32 cellular contexts compared by ENCODE assay signal in the genomic region with DNA sequence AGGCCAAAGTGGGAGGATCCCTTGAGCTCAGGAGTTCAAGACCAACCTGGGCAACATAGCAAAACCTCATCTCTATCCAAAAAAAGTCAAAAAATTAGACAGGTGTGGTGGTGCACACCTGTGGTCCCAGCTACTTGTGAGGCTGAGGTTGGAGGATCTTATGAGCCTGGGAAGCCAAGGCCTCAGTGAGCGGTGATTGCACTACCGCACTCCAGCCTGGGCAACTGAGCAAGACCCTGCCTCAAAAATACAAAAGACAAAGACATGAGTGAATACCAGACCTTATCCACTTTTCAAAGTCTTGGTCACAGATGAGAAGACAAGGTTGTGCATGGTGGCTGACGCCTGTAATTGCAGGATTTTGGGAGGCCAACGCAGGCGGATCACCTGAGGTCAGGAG.
"Had no signal": no experiment of that assay in that cellular context is flagged by ENCODE, and none has a peak within 500 bp of the region (broad histone marks: within the 10 kb centered on the region; RNA-seq: fewer than 3 reads in every experiment).

No MANE protein-coding gene starts in this region.

- H3K27me3 Mint-ChIP-seq: activated CD8-positive, alpha-beta T cell treated with anti-CD3 and anti-CD28 coated beads for 36 hours; activated naive CD8-positive, alpha-beta T cell treated with anti-CD3 and anti-CD28 coated beads for 36 hours; activated T-helper 17 cell treated with anti-CD3 and anti-CD28 coated beads, Interleukin-2, amount 50 U/mL, for 72 hours had no signal

- H3K4me1 ChIP-seq: ascending aorta, breast epithelium, Peyer's patch had no signal

- H3K36me3 ChIP-seq: ascending aorta, breast epithelium, Peyer's patch, WERI-Rb-1 had no signal

- ATAC-seq: activated CD8-positive, alpha-beta T cell treated with anti-CD3 and anti-CD28 coated beads for 36 hours; activated T-cell treated with anti-CD3 and anti-CD28 coated beads, Interleukin-2, amount 50 U/mL, for 72 hours; activated T-helper 17 cell treated with anti-CD3 and anti-CD28 coated beads, Interleukin-2, amount 50 U/mL, for 72 hours; PC-3; SK-N-SH treated with all-trans-retinoic acid at 6 μM for 48 hours; T-cell had no signal

- H3K36me3 Mint-ChIP-seq: activated naive CD8-positive, alpha-beta T cell treated with anti-CD3 and anti-CD28 coated beads for 36 hours; T-cell had no signal

- H3K27ac ChIP-seq: ascending aorta, breast epithelium, Peyer's patch, WERI-Rb-1 had no signal

- H3K9me3 Mint-ChIP-seq: activated CD8-positive, alpha-beta T cell treated with anti-CD3 and anti-CD28 coated beads for 36 hours; activated naive CD8-positive, alpha-beta T cell treated with anti-CD3 and anti-CD28 coated beads for 36 hours; activated T-cell treated with anti-CD3 and anti-CD28 coated beads, Interleukin-2, amount 50 U/mL, for 72 hours; activated T-helper 17 cell treated with anti-CD3 and anti-CD28 coated beads, Interleukin-2, amount 50 U/mL, for 72 hours; T-cell had no signal

- H3K27ac Mint-ChIP-seq: activated CD8-positive, alpha-beta T cell treated with anti-CD3 and anti-CD28 coated beads for 36 hours; activated naive CD8-positive, alpha-beta T cell treated with anti-CD3 and anti-CD28 coated beads for 36 hours; activated T-cell treated with anti-CD3 and anti-CD28 coated beads, Interleukin-2, amount 50 U/mL, for 72 hours; activated T-helper 17 cell treated with anti-CD3 and anti-CD28 coated beads, Interleukin-2, amount 50 U/mL, for 72 hours; T-cell had no signal

- H3K4me3 Mint-ChIP-seq: activated CD8-positive, alpha-beta T cell treated with anti-CD3 and anti-CD28 coated beads for 36 hours; activated naive CD8-positive, alpha-beta T cell treated with anti-CD3 and anti-CD28 coated beads for 36 hours; activated T-cell treated with anti-CD3 and anti-CD28 coated beads, Interleukin-2, amount 50 U/mL, for 72 hours; activated T-helper 17 cell treated with anti-CD3 and anti-CD28 coated beads, Interleukin-2, amount 50 U/mL, for 72 hours; T-cell had no signal

- H3K4me3 ChIP-seq: ascending aorta, breast epithelium, Peyer's patch had no signal

- H3K9me3 ChIP-seq: ascending aorta, breast epithelium, Peyer's patch had no signal

- DNase-seq: activated CD4-positive, alpha-beta T cell treated with anti-CD3 and anti-CD28 coated beads for 1 hour; activated CD4-positive, alpha-beta T cell treated with anti-CD3 and anti-CD28 coated beads for 48 hours; activated CD4-positive, CD25-positive, alpha-beta regulatory T cell; activated CD8-positive, alpha-beta T cell treated with anti-CD3 and anti-CD28 coated beads for 36 hours; activated effector memory CD4-positive, alpha-beta T cell treated with anti-CD3 and anti-CD28 coated beads, Interleukin-2, amount 50 U/mL, for 16 hours; activated naive CD4-positive, alpha-beta T cell; activated naive CD4-positive, alpha-beta T cell treated with anti-CD3 and anti-CD28 coated beads, Interleukin-2, amount 50 U/mL, for 16 hours; activated naive CD8-positive, alpha-beta T cell treated with anti-CD3 and anti-CD28 coated beads for 36 hours; activated T-cell treated with anti-CD3 and anti-CD28 coated beads, Interleukin-2, amount 50 U/mL, for 1 hour; activated T-cell treated with anti-CD3 and anti-CD28 coated beads, Interleukin-2, amount 50 U/mL, for 72 hours; amniotic stem cell; central memory CD4-positive, alpha-beta T cell; Karpas-422; KBM-7; NCI-H1417 treated with DMSO at 0.1 percent for 48 hours; NCI-H187 treated with DMSO at 0.1 percent for 48 hours; NCI-H510A; NCI-H526; NCI-H748 treated with DMSO at 0.1 percent for 48 hours; NK-92 treated with Interleukin-12 subunit alpha and Interleukin-12 subunit beta, amount 100 ng/mL, for 24 hours; PC-3; Peyer's patch; RPMI8226; SIG-M5; T-cell; T-helper 2 cell; T1000; WERI-Rb-1 had no signal

- H3K27me3 ChIP-seq: ascending aorta, breast epithelium, Peyer's patch had no signal
